ENCODE assay signal across 9 cellular contexts in the genomic region with DNA sequence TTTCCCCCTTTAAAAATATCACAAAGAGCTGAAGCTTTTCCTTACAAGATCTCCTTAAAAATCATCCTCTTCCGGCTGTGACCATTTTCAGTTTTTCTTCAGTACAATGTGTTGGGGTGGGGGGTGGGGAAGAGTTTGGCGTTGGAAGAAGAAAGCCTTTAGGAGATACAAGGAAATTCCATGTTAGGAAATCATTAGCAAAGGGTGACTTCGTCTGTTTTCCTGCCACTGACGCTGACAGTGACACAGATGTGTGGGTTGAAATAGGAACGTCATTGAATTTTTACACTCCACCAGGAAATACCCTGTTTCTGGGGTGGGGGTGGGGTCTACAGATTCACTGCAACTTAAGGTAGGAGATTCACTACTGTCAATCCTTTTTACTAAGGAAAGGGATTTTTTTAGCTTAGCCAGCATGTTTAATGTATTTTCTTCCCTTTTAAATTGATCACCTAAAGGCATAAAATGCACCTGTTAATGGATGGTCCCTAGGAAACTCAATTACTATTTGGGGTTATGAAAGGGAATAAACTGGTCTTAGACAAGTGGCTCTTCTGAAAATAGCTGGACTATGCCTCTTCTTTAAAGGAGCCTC. TPM values are rescaled to one million over a fixed set of nuclear protein-coding genes. Genes with fewer than 3 reads are reported as not detected.
DNase-seq lines count a peak whose midpoint lies in the region; ATAC-seq and TF ChIP-seq lines count a peak whose summit lies in the region.
"Had no signal": no experiment of that assay in that cellular context is flagged by ENCODE, and none has a peak within 500 bp of the region (broad histone marks: within the 10 kb centered on the region; RNA-seq: fewer than 3 reads in every experiment).

No MANE protein-coding gene starts in this region.

- H3K27ac Mint-ChIP-seq in activated T-cell treated with anti-CD3 and anti-CD28 coated beads, Interleukin-2, amount 50 U/mL, for 24 hours = peak overlapping the region; percentile 77
- H3K27ac Mint-ChIP-seq in brain = peak overlapping the region; percentile 89 to 96 (median 94)

- H3K27me3 Mint-ChIP-seq in activated T-cell treated with anti-CD3 and anti-CD28 coated beads, Interleukin-2, amount 50 U/mL, for 24 hours = peaks cover 18% of the 10 kb centered on the region
- no peaks in the 10 kb centered on the region for H3K27me3 Mint-ChIP-seq in brain

- peak overlapping the region; percentile 73 for H3K4me3 Mint-ChIP-seq in activated T-cell treated with anti-CD3 and anti-CD28 coated beads, Interleukin-2, amount 50 U/mL, for 24 hours
- peak overlapping the region; percentile 83 to 88 (median 87) for H3K4me3 Mint-ChIP-seq in brain

- H3K4me3 ChIP-seq in right lobe of liver (peak overlapping the region in 1 of 3 donors; percentile 65), testis (peak overlapping the region in 1 of 2 donors; percentile 74)

- H3K36me3 Mint-ChIP-seq in activated T-cell treated with anti-CD3 and anti-CD28 coated beads, Interleukin-2, amount 50 U/mL, for 24 hours (ENCODE audit: low read depth) = no peaks in the 10 kb centered on the region
- no peaks in the 10 kb centered on the region for H3K36me3 Mint-ChIP-seq in brain

- TF ChIP-seq CTCF in brain (conservative IDR thresholded peaks at IDR 0.05) (no peak), right lobe of liver (IDR thresholded peaks at IDR 0.05) (no peak), testis (IDR thresholded peaks at IDR 0.05) (no peak)

- 24% methylated on average over 5 of the region's 5 CpGs for WGBS in right lobe of liver (ENCODE audit: insufficient coverage, low coverage, low lambda C conversion rate, missing lambda C conversion rate)
- 0 to 1% methylated on average over 5 of the region's 5 CpGs for WGBS in testis, 2 donors

- TF ChIP-seq POLR2A in right lobe of liver (IDR thresholded peaks at IDR 0.05) (no peak), testis (IDR thresholded peaks at IDR 0.05) (no peak)

- peaks cover 21% of the 10 kb centered on the region for H3K4me1 Mint-ChIP-seq in activated T-cell treated with anti-CD3 and anti-CD28 coated beads, Interleukin-2, amount 50 U/mL, for 24 hours (ENCODE audit: low read depth)
- peaks cover 35% of the 10 kb centered on the region for H3K4me1 Mint-ChIP-seq in brain

- H3K27me3 ChIP-seq in right lobe of liver (no peaks in the 10 kb centered on the region), testis (no peaks in the 10 kb centered on the region)

- H3K36me3 ChIP-seq in right lobe of liver (no peaks in the 10 kb centered on the region), testis (ENCODE audit: low read depth, missing control alignments) (no peaks in the 10 kb centered on the region)

- DNase-seq in activated T-cell treated with anti-CD3 and anti-CD28 coated beads, Interleukin-2, amount 50 U/mL, for 24 hours = no peak
- DNase-seq in activated T-cell treated with anti-CD3 and anti-CD28 coated beads for 4 hours = no peak
- DNase-seq in right lobe of liver = no peak
- DNase-seq in testis = no peak
- no peak for DNase-seq in NCI-H2107 treated with DMSO at 0.1 percent for 48 hours (lab: John Stamatoyannopoulos, UW; ENCODE audit: unreplicated experiment)

- H3K9me3 Mint-ChIP-seq in activated T-cell treated with anti-CD3 and anti-CD28 coated beads, Interleukin-2, amount 50 U/mL, for 24 hours = no peaks in the 10 kb centered on the region
- peaks cover 0 to 12% (median 4%) of the 10 kb centered on the region in 5 experiments for H3K9me3 Mint-ChIP-seq in brain

- H3K4me1 ChIP-seq in right lobe of liver = peaks cover 0 to 1% (median 0%) of the 10 kb centered on the region in 4 donors
- H3K4me1 ChIP-seq in testis = peaks cover under 1% of the 10 kb centered on the region

- peak overlapping the region in 2 of 3 donors; percentile 61 to 70 for H3K27ac ChIP-seq in right lobe of liver
- H3K27ac ChIP-seq in testis = peak overlapping the region; percentile 87 to 88

- ATAC-seq in right lobe of liver (peak in 1 of 4 donors; percentile 24), GM18868 (IDR thresholded peaks at IDR 0.05; ENCODE audit: unreplicated experiment) (no peak), GM21619 (IDR thresholded peaks at IDR 0.05; ENCODE audit: unreplicated experiment) (no peak)
- ATAC-seq: left colon had no signal

- H3K9me3 ChIP-seq in right lobe of liver = no peaks in the 10 kb centered on the region
- H3K9me3 ChIP-seq in testis = no peaks in the 10 kb centered on the region

- intact Hi-C loops in right lobe of liver (cut with DNase I) (no loop called here), testis (cut with DNase I; ENCODE audit: low total_unique reads) (loop anchor here (10.0 kb wide), 1 partner anchor 148 kb away; no protein-coding TSS in a partner anchor)

RNA-seq across cellular contexts. Expression of a gene that starts 3.9 kb away (rescaled TPM):
- 3.4 TPM for polyA plus RNA-seq in brain (ENCODE audit: insufficient read depth, low read depth, low replicate concordance)
- 1 to 10 TPM in 5 of 6 experiments, under 1 TPM in 1; 0.99 to 4.7 (median 1.8) TPM for total RNA-seq in right lobe of liver
- 10 to 100 TPM; 70.6 to 91.5 TPM for total RNA-seq in testis
- polyA plus RNA-seq in testis (ENCODE audit: insufficient read depth, low read depth, low replicate concordance) = 31.3 TPM

Comparison
In these comparisons a context has a peak if more than half of its experiments do, and no peak if none do; other contexts are left out.
1. RNA of a gene that starts 3.9 kb away (total RNA-seq): 70.6 to 91.5 TPM in testis; 0.99 to 4.7 TPM in right lobe of liver; every median in the first group is over 10 times any median in the second.